30 cellular contexts compared by ENCODE assay signal in the genomic region with DNA sequence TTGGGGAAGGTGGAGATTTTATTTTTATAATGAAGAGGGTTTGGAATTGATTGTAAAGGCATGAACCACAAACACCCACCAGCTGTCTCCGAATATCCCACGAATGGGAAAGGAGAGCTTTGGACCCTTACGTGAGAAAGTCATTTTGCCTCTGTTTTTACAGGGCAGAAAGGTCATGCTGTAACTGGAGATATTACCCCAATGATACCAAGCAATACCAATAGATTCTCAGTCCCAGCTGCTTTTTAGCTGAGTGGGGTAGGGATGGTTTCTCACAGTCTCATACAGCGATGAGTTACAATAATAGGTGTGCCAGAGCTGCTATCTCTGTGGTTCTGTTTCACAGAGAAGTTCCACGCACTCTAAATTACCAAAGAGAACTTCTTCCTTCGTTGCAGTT. TPM values are rescaled to one million over a fixed set of nuclear protein-coding genes. Genes with fewer than 3 reads are reported as not detected.
DNase-seq lines count a peak whose midpoint lies in the region; ATAC-seq and TF ChIP-seq lines count a peak whose summit lies in the region.
"Had no signal": no experiment of that assay in that cellular context is flagged by ENCODE, and none has a peak within 500 bp of the region (broad histone marks: within the 10 kb centered on the region; RNA-seq: fewer than 3 reads in every experiment).

No MANE protein-coding gene starts in this region.

- no peak overlapping the region for H3K9ac ChIP-seq in mucosa of rectum (ENCODE audit: low read depth in 1 of 2, low read length in 2 of 2)

- DNase-seq in breast epithelium (ENCODE audit: low spot score in 2 of 2) (no peak), MCF 10A (ENCODE audit: unreplicated experiment) (no peak), prostate gland (ENCODE audit: low spot score) (no peak), left ventricle myocardium inferior (no peak), HAP-1 (ENCODE audit: low spot score in 2 of 2) (no peak), NCI-H1048 (lab: John Stamatoyannopoulos, UW) (no peak)
- DNase-seq: 8988T; activated B cell treated with CpG ODN at 0.5 μM for 24 hours; activated CD4-positive, alpha-beta T cell treated with anti-CD3 and anti-CD28 coated beads, Interleukin-2, amount 10 ng/mL, durations not matched to agents 7 days and 5 days; activated effector memory CD4-positive, alpha-beta T cell treated with Interleukin-2 at 50 U/mL for 16 hours; activated T-cell treated with anti-CD3 and anti-CD28 coated beads, Interleukin-2, amount 50 U/mL, for 1 hour; amygdala; C1 segment of cervical spinal cord; COR-L47; DMS53; H7; left lung; naive thymus-derived CD4-positive, alpha-beta T cell; NCI-H1694; NCI-H510A; RPMI8226; stimulated activated CD8-positive, alpha-beta memory T cell treated with anti-CD3 and anti-CD28 coated beads, Interleukin-4, amount 100 ng/mL, for 48 hours had no signal

- H3K4me1 Mint-ChIP-seq in MCF 10A (ENCODE audit: insufficient read depth, unreplicated experiment): peaks cover 20% of the 10 kb centered on the region
- H3K4me1 Mint-ChIP-seq: activated B cell treated with CpG ODN at 0.5 μM for 24 hours; activated CD4-positive, alpha-beta T cell treated with anti-CD3 and anti-CD28 coated beads, Interleukin-2, amount 10 ng/mL, durations not matched to agents 7 days and 5 days; naive thymus-derived CD4-positive, alpha-beta T cell had no signal

- no peaks in the 10 kb centered on the region for H3K36me3 Mint-ChIP-seq in MCF 10A (ENCODE audit: insufficient read depth, unreplicated experiment)
- H3K36me3 Mint-ChIP-seq: activated naive CD4-positive, alpha-beta T cell treated with anti-CD3 and anti-CD28 coated beads, Interleukin-2, amount 50 U/mL, for 72 hours; naive thymus-derived CD4-positive, alpha-beta T cell had no signal

- H3K36me3 ChIP-seq in breast epithelium (no peaks in the 10 kb centered on the region), mucosa of rectum (ENCODE audit: control insufficient read depth in 2 of 2, insufficient read depth in 2 of 2, low read length in 2 of 2) (no peaks in the 10 kb centered on the region), prostate gland (no peaks in the 10 kb centered on the region), left ventricle myocardium inferior (no peaks in the 10 kb centered on the region), HAP-1 (replicated peaks) (no peaks in the 10 kb centered on the region)
- H3K36me3 ChIP-seq: left lung, right atrium auricular region, tibial nerve had no signal

- H3K9me3 ChIP-seq in breast epithelium: no peaks in the 10 kb centered on the region
- no peaks in the 10 kb centered on the region for H3K9me3 ChIP-seq in mucosa of rectum (ENCODE audit: control insufficient read depth in 2 of 2, low read length in 2 of 2)
- H3K9me3 ChIP-seq in prostate gland: no peaks in the 10 kb centered on the region
- H3K9me3 ChIP-seq in left ventricle myocardium inferior (replicated peaks): no peaks in the 10 kb centered on the region
- H3K9me3 ChIP-seq in HAP-1: no peaks in the 10 kb centered on the region
- H3K9me3 ChIP-seq: left lung, right atrium auricular region, tibial nerve had no signal

- no peak for ATAC-seq in HG03432 (IDR thresholded peaks at IDR 0.05; ENCODE audit: unreplicated experiment)
- ATAC-seq: activated naive CD4-positive, alpha-beta T cell treated with anti-CD3 and anti-CD28 coated beads, Interleukin-2, amount 50 U/mL, for 72 hours; naive thymus-derived CD4-positive, alpha-beta T cell had no signal

- intact Hi-C loops in breast epithelium (cut with DNase I; ENCODE audit: low total_unique reads): no loop called here
- intact Hi-C loops in MCF 10A (cut with micrococcal nuclease): no loop called here
- intact Hi-C loops in prostate gland (cut with DNase I): no loop called here
- intact Hi-C loops in left ventricle myocardium inferior (cut with micrococcal nuclease): no loop called here

- no peak overlapping the region for H3K4me3 Mint-ChIP-seq in MCF 10A (ENCODE audit: unreplicated experiment)
- H3K4me3 Mint-ChIP-seq: activated B cell treated with CpG ODN at 0.5 μM for 24 hours; activated CD4-positive, alpha-beta T cell treated with anti-CD3 and anti-CD28 coated beads, Interleukin-2, amount 10 ng/mL, durations not matched to agents 7 days and 5 days; naive thymus-derived CD4-positive, alpha-beta T cell; stimulated activated naive CD8-positive, alpha-beta T cell treated with anti-CD3 and anti-CD28 coated beads, Interleukin-15, Interleukin-2, amounts not matched to agents 100 ng/mL and 50 ng/mL, for 24 hours had no signal

- POLR2A ChIA-PET in MCF 10A (lab: Yijun Ruan, JAX): interaction anchor here (0.6 to 1.3 kb wide), 4 partner anchors 9 to 120 kb away, joined by 3 to 5 read pairs (median 3); partner anchors contain the start of gene F3

- CTCF ChIA-PET in MCF 10A (lab: Yijun Ruan, JAX): interaction anchor here (0.5 to 1.1 kb wide), 2 partner anchors 243 to 304 kb away, joined by 3 read pairs; no protein-coding TSS in a partner anchor

- H3K27ac ChIP-seq in breast epithelium: peak overlapping the region; percentile 9 to 54
- H3K27ac ChIP-seq in mucosa of rectum (ENCODE audit: low read depth in 2 of 2, low read length in 2 of 2): peak overlapping the region; percentile 41 to 45
- H3K27ac ChIP-seq in prostate gland: peak overlapping the region; percentile 61 to 67
- H3K27ac ChIP-seq in left ventricle myocardium inferior (replicated peaks): no peak overlapping the region
- H3K27ac ChIP-seq: left lung, right atrium auricular region, SK-N-MC, tibial nerve had no signal

- BruUV-seq in MCF 10A (replicated peaks; lab: Mats Ljungman, UMichigan): no TSS peak

- no peak overlapping the region for H3K4me3 ChIP-seq in breast epithelium
- no peak overlapping the region for H3K4me3 ChIP-seq in mucosa of rectum (ENCODE audit: low read length in 2 of 2)
- no peak overlapping the region for H3K4me3 ChIP-seq in prostate gland
- H3K4me3 ChIP-seq in left ventricle myocardium inferior: no peak overlapping the region
- H3K4me3 ChIP-seq in HAP-1: no peak overlapping the region
- H3K4me3 ChIP-seq: left lung, right atrium auricular region, SK-N-MC, tibial nerve had no signal

- no peak overlapping the region for H3K27ac Mint-ChIP-seq in MCF 10A (ENCODE audit: low read depth, unreplicated experiment)
- H3K27ac Mint-ChIP-seq: activated B cell treated with CpG ODN at 0.5 μM for 24 hours; activated CD4-positive, alpha-beta T cell treated with anti-CD3 and anti-CD28 coated beads, Interleukin-2, amount 10 ng/mL, durations not matched to agents 7 days and 5 days; naive thymus-derived CD4-positive, alpha-beta T cell; stimulated activated naive CD8-positive, alpha-beta T cell treated with anti-CD3 and anti-CD28 coated beads, Interleukin-15, Interleukin-2, amounts not matched to agents 100 ng/mL and 50 ng/mL, for 24 hours had no signal

- TF ChIP-seq CTCF in breast epithelium (IDR thresholded peaks at IDR 0.05): no peak
- no peak for TF ChIP-seq CTCF in MCF 10A (IDR thresholded peaks at IDR 0.05; ENCODE audit: unreplicated experiment)
- no peak for TF ChIP-seq CTCF in prostate gland (IDR thresholded peaks at IDR 0.05)
- TF ChIP-seq CTCF in left ventricle myocardium inferior (IDR thresholded peaks at IDR 0.05; ENCODE audit: borderline replicate concordance): no peak

- no peaks in the 10 kb centered on the region for H3K9me3 Mint-ChIP-seq in MCF 10A (ENCODE audit: unreplicated experiment)
- H3K9me3 Mint-ChIP-seq: activated B cell treated with CpG ODN at 0.5 μM for 24 hours; activated CD4-positive, alpha-beta T cell treated with anti-CD3 and anti-CD28 coated beads, Interleukin-2, amount 10 ng/mL, durations not matched to agents 7 days and 5 days; activated naive CD4-positive, alpha-beta T cell treated with anti-CD3 and anti-CD28 coated beads, Interleukin-2, amount 50 U/mL, for 72 hours; naive thymus-derived CD4-positive, alpha-beta T cell; stimulated activated naive CD8-positive, alpha-beta T cell treated with anti-CD3 and anti-CD28 coated beads, Interleukin-15, Interleukin-2, amounts not matched to agents 100 ng/mL and 50 ng/mL, for 24 hours had no signal

- TF ChIP-seq POLR2A in breast epithelium (IDR thresholded peaks at IDR 0.05) (no peak), prostate gland (IDR thresholded peaks at IDR 0.05) (no peak)

- H3K27me3 ChIP-seq in breast epithelium (no peaks in the 10 kb centered on the region), mucosa of rectum (ENCODE audit: control insufficient read depth in 2 of 2, insufficient read depth in 2 of 2, low read length in 2 of 2) (no peaks in the 10 kb centered on the region), prostate gland (replicated peaks; ENCODE audit: insufficient read depth) (no peaks in the 10 kb centered on the region), left ventricle myocardium inferior (ENCODE audit: low read depth) (no peaks in the 10 kb centered on the region), HAP-1 (ENCODE audit: low read depth) (no peaks in the 10 kb centered on the region)
- H3K27me3 ChIP-seq: left lung, right atrium auricular region, tibial nerve had no signal

- WGBS in prostate gland: 65% methylated on average over 6 of the region's 6 CpGs

- no peaks in the 10 kb centered on the region for H3K27me3 Mint-ChIP-seq in MCF 10A (ENCODE audit: insufficient read depth, unreplicated experiment)

- H3K4me1 ChIP-seq in breast epithelium (no peaks in the 10 kb centered on the region), mucosa of rectum (ENCODE audit: control insufficient read depth in 2 of 2, insufficient read depth in 2 of 2, low read length in 2 of 2) (no peaks in the 10 kb centered on the region), prostate gland (replicated peaks) (no peaks in the 10 kb centered on the region), left ventricle myocardium inferior (peaks cover 16% of the 10 kb centered on the region), HAP-1 (peaks cover 15% of the 10 kb centered on the region)
- H3K4me1 ChIP-seq: left lung had no signal

- in situ Hi-C loops in HAP-1 (cut with MboI; ENCODE audit: low sequenced_read_pairs): no loop called here

RNA-seq across cellular contexts. Expression of gene F3, which starts 8.8 kb away (rescaled TPM):
- 100 to 1,000 TPM in 2 of 3 donors, 10 to 100 TPM in 1; 61.9 to 115 (median 108) TPM for total RNA-seq in breast epithelium
- total RNA-seq in MCF 10A (2022): 173 and 296 TPM in 2 replicates
- total RNA-seq in prostate gland: 100 to 1,000 TPM in 1 of 2 donors, 10 to 100 TPM in 1; 36.3 to 120 TPM
- 50.8 TPM for total RNA-seq in left ventricle myocardium inferior
- total RNA-seq: activated CD4-positive, alpha-beta T cell treated with anti-CD3 and anti-CD28 coated beads, Interleukin-2, amount 10 ng/mL, durations not matched to agents 7 days and 5 days; OCI-LY7 had no signal
